30 cellular contexts compared by ENCODE assay signal in the genomic region with DNA sequence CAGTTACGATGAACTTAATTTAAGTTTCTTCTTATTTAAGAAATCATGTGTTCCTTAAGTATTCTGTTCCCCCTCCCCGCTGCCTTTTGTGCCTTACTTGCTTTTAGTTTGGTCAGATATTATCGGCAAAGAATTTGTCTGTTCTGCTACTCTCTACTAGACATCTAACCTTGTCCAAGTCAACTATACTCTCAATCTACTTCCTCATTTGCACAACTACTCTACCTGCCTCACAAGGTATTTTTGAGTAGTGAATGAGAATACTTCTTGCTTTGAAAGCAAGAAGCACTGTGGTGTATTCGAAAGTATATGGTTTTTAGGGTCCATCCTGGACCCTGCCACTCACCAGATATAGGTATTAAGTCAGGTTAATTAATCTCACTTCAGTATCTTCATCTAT. TPM values are rescaled to one million over a fixed set of nuclear protein-coding genes. Genes with fewer than 3 reads are reported as not detected.
"Had no signal": no experiment of that assay in that cellular context is flagged by ENCODE, and none has a peak within 500 bp of the region (broad histone marks: within the 10 kb centered on the region; RNA-seq: fewer than 3 reads in every experiment).

No MANE protein-coding gene starts in this region.

- H3K4me3 Mint-ChIP-seq: activated CD4-positive, alpha-beta memory T cell treated with anti-CD3 and anti-CD28 coated beads for 36 hours; activated CD4-positive, alpha-beta T cell treated with anti-CD3 and anti-CD28 coated beads, Interleukin-2, amount 10 ng/mL, durations not matched to agents 24 days and 14 days; activated naive CD4-positive, alpha-beta T cell treated with anti-CD3 and anti-CD28 coated beads, Interleukin-2, amount 50 U/mL, for 24 hours; activated naive CD8-positive, alpha-beta T cell treated with anti-CD3 and anti-CD28 coated beads, Interleukin-2, amount 50 U/mL, for 24 hours; activated T-cell treated with anti-CD3 and anti-CD28 coated beads, Interleukin-2, amount 50 U/mL, for 24 hours; endodermal cell; immature natural killer cell; naive thymus-derived CD8-positive, alpha-beta T cell; stimulated activated naive B cell treated with anti-CD40 and anti-IgM and Interleukin-4, amounts not matched to agents 10 μg/mL and 1 μg/mL and 100 μg/mL, for 72 hours had no signal

- H3K27ac ChIP-seq: heart left ventricle, right atrium auricular region, stomach, thyroid gland, upper lobe of left lung, VCaP had no signal

- H3K36me3 Mint-ChIP-seq: activated CD4-positive, alpha-beta memory T cell treated with anti-CD3 and anti-CD28 coated beads for 36 hours; activated naive CD4-positive, alpha-beta T cell treated with anti-CD3 and anti-CD28 coated beads, Interleukin-2, amount 50 U/mL, for 24 hours; naive thymus-derived CD8-positive, alpha-beta T cell had no signal

- H3K9me3 Mint-ChIP-seq: activated CD4-positive, alpha-beta memory T cell treated with anti-CD3 and anti-CD28 coated beads for 36 hours; activated CD4-positive, alpha-beta T cell treated with anti-CD3 and anti-CD28 coated beads, Interleukin-2, amount 10 ng/mL, durations not matched to agents 24 days and 14 days; activated naive CD4-positive, alpha-beta T cell treated with anti-CD3 and anti-CD28 coated beads, Interleukin-2, amount 50 U/mL, for 24 hours; activated naive CD8-positive, alpha-beta T cell treated with anti-CD3 and anti-CD28 coated beads, Interleukin-2, amount 50 U/mL, for 24 hours; activated T-cell treated with anti-CD3 and anti-CD28 coated beads, Interleukin-2, amount 50 U/mL, for 24 hours; activated T-helper 2 cell treated with anti-CD3 and anti-CD28 coated beads, Interferon-gamma antibody, Interleukin-2, Interleukin-4, amounts not matched to agents 10 μg/mL and 5 μg/mL and 100 μg/mL, durations not matched to agents 14 hours and 24 hours and 36 hours; endodermal cell; immature natural killer cell; naive thymus-derived CD8-positive, alpha-beta T cell; stimulated activated naive B cell treated with anti-CD40 and anti-IgM and Interleukin-4, amounts not matched to agents 10 μg/mL and 1 μg/mL and 100 μg/mL, for 72 hours had no signal

- H3K27ac Mint-ChIP-seq: activated CD4-positive, alpha-beta memory T cell treated with anti-CD3 and anti-CD28 coated beads for 36 hours; activated CD4-positive, alpha-beta T cell treated with anti-CD3 and anti-CD28 coated beads, Interleukin-2, amount 10 ng/mL, durations not matched to agents 24 days and 14 days; activated naive CD4-positive, alpha-beta T cell treated with anti-CD3 and anti-CD28 coated beads, Interleukin-2, amount 50 U/mL, for 24 hours; activated naive CD8-positive, alpha-beta T cell treated with anti-CD3 and anti-CD28 coated beads, Interleukin-2, amount 50 U/mL, for 24 hours; activated T-cell treated with anti-CD3 and anti-CD28 coated beads, Interleukin-2, amount 50 U/mL, for 24 hours; activated T-helper 2 cell treated with anti-CD3 and anti-CD28 coated beads, Interferon-gamma antibody, Interleukin-2, Interleukin-4, amounts not matched to agents 10 μg/mL and 5 μg/mL and 100 μg/mL, durations not matched to agents 14 hours and 24 hours and 36 hours; endodermal cell; immature natural killer cell had no signal

- H3K4me3 ChIP-seq: heart left ventricle, right atrium auricular region, smooth muscle cell, stomach, thyroid gland, upper lobe of left lung had no signal

- H3K27me3 ChIP-seq: heart left ventricle, right atrium auricular region, stomach, thyroid gland, upper lobe of left lung had no signal

- H3K9me3 ChIP-seq: heart left ventricle, right atrium auricular region, stomach, thyroid gland, upper lobe of left lung had no signal

- H3K36me3 ChIP-seq: heart left ventricle, right atrium auricular region, stomach, thyroid gland, upper lobe of left lung had no signal

- H3K4me2 ChIP-seq: smooth muscle cell had no signal

- FAIRE-seq: kidney, TTC549 had no signal

- ATAC-seq: activated CD4-positive, CD25-positive, alpha-beta regulatory T cell treated with anti-CD3 and anti-CD28 coated beads, Interleukin-2, amount 50 U/mL, for 24 hours; activated naive CD8-positive, alpha-beta T cell treated with anti-CD3 and anti-CD28 coated beads, Interleukin-2, amount 50 U/mL, for 24 hours; esophagus mucosa; heart left ventricle; naive thymus-derived CD8-positive, alpha-beta T cell; stimulated activated naive B cell treated with anti-CD40 and anti-IgM and Interleukin-4, amounts not matched to agents 10 μg/mL and 1 μg/mL and 100 μg/mL, for 72 hours had no signal

- H3K27me3 Mint-ChIP-seq: activated CD4-positive, alpha-beta memory T cell treated with anti-CD3 and anti-CD28 coated beads for 36 hours; activated CD4-positive, alpha-beta T cell treated with anti-CD3 and anti-CD28 coated beads, Interleukin-2, amount 10 ng/mL, durations not matched to agents 24 days and 14 days; activated naive CD4-positive, alpha-beta T cell treated with anti-CD3 and anti-CD28 coated beads, Interleukin-2, amount 50 U/mL, for 24 hours; activated naive CD8-positive, alpha-beta T cell treated with anti-CD3 and anti-CD28 coated beads, Interleukin-2, amount 50 U/mL, for 24 hours; activated T-cell treated with anti-CD3 and anti-CD28 coated beads, Interleukin-2, amount 50 U/mL, for 24 hours; naive thymus-derived CD8-positive, alpha-beta T cell; stimulated activated naive B cell treated with anti-CD40 and anti-IgM and Interleukin-4, amounts not matched to agents 10 μg/mL and 1 μg/mL and 100 μg/mL, for 72 hours had no signal

- DNase-seq: activated CD4-positive, alpha-beta memory T cell treated with anti-CD3 and anti-CD28 coated beads for 36 hours; activated CD4-positive, alpha-beta T cell treated with anti-CD3 and anti-CD28 coated beads, Interleukin-2, amount 10 ng/mL, durations not matched to agents 24 days and 14 days; activated CD8-positive, alpha-beta memory T cell treated with anti-CD3 and anti-CD28 coated beads, Interleukin-2, amount 50 U/mL, for 4 hours; activated naive CD8-positive, alpha-beta T cell treated with anti-CD3 and anti-CD28 coated beads, Interleukin-2, amount 50 U/mL, for 24 hours; activated T-cell treated with anti-CD3 and anti-CD28 coated beads, Interleukin-2, amount 50 U/mL, for 24 hours; amygdala; caudate nucleus; endodermal cell; foreskin fibroblast; heart left ventricle; hypothalamus; immature natural killer cell; kidney; midbrain; naive thymus-derived CD8-positive, alpha-beta T cell; stimulated activated CD4-positive, alpha-beta T cell treated with anti-CD3 and anti-CD28 coated beads, Interleukin-1b, Interleukin-23, amount 100 ng/mL, for 48 hours; stimulated activated CD4-positive, alpha-beta T cell treated with anti-CD3 and anti-CD28 coated beads, Interleukin-4, amount 100 ng/mL, for 4 hours; stimulated activated CD8-positive, alpha-beta memory T cell treated with anti-CD3 and anti-CD28 coated beads, Interleukin-4, amount 100 ng/mL, for 48 hours; stimulated activated naive B cell treated with anti-CD40 and anti-IgM and Interleukin-4, amounts not matched to agents 10 μg/mL and 1 μg/mL and 100 μg/mL, for 72 hours; stomach; thyroid gland; upper lobe of left lung had no signal

- H3K4me1 ChIP-seq: right atrium auricular region, thyroid gland had no signal

RNA-seq across cellular contexts. Expression of gene TMEM156, which starts 21.8 kb away (rescaled TPM):
- total RNA-seq: endodermal cell, right atrium auricular region had no signal
- polyA plus RNA-seq: smooth muscle cell had no signal
